19 cellular contexts compared by ENCODE assay signal in genomic region chr7:157621131-157621681, GRCh38.
"Had no signal": no experiment of that assay in that cellular context is flagged by ENCODE, and none has a peak within 500 bp of the region (broad histone marks: within the 10 kb centered on the region; RNA-seq: fewer than 3 reads in every experiment).

No MANE protein-coding gene starts in this region.

- H3K4me3 Mint-ChIP-seq: memory B cell, naive B cell had no signal

- H3K36me3 Mint-ChIP-seq: memory B cell, naive B cell had no signal

- H3K4me3 ChIP-seq: adrenal gland, breast epithelium, mucosa of descending colon, tibial nerve, vagina had no signal

- ATAC-seq: left ventricle myocardium superior, mucosa of descending colon had no signal

- H3K9me3 ChIP-seq: adrenal gland, breast epithelium, mucosa of descending colon, neutrophil, vagina had no signal

- H3K36me3 ChIP-seq: adrenal gland, breast epithelium, neutrophil, tibial nerve, vagina had no signal

- H3K27me3 ChIP-seq: adrenal gland, tibial nerve, vagina had no signal

- H3K4me1 Mint-ChIP-seq: memory B cell had no signal

- H3K4me1 ChIP-seq: adrenal gland, breast epithelium, parathyroid adenoma, tibial nerve, vagina had no signal

- H3K27ac Mint-ChIP-seq: memory B cell, naive B cell had no signal

- DNase-seq: activated CD8-positive, alpha-beta memory T cell treated with anti-CD3 and anti-CD28 coated beads, Interleukin-2, amount 50 U/mL, for 48 hours; activated naive CD4-positive, alpha-beta T cell treated with anti-CD3 and anti-CD28 coated beads, Interleukin-2, amount 50 U/mL, for 16 hours; activated T-cell treated with anti-CD3 and anti-CD28 coated beads, Interleukin-2, amount 50 U/mL, for 48 hours; cerebellar nuclear complex; cortex of kidney; erythroblast; hypothalamus; left ventricle myocardium superior; mucosa of descending colon; naive B cell; stimulated activated CD4-positive, alpha-beta T cell treated with anti-CD3 and anti-CD28 coated beads, Interleukin-2, amount 100 ng/mL, for 24 hours; stimulated activated naive CD4-positive, alpha-beta T cell treated with Interleukin-2 at 50 U/mL for 16 hours had no signal
